9 cellular contexts compared by ENCODE assay signal in genomic region chr6:17032595-17033591, GRCh38.
DNase-seq lines count a peak whose midpoint lies in the region; ATAC-seq, FAIRE-seq and TF ChIP-seq lines count a peak whose summit lies in the region.
"Had no signal": no experiment of that assay in that cellular context is flagged by ENCODE, and none has a peak within 500 bp of the region (broad histone marks: within the 10 kb centered on the region; RNA-seq: fewer than 3 reads in every experiment).

No MANE protein-coding gene starts in this region.

- peak overlapping the region; percentile 57 for H3K27ac Mint-ChIP-seq in MCF 10A (ENCODE audit: low read depth, unreplicated experiment)
- H3K27ac Mint-ChIP-seq in T-helper 2 cell treated with Interferon-gamma antibody and Interleukin-4, amounts not matched to agents 5 μg/mL and 100 μg/mL, for 36 hours: no peak overlapping the region

- peak overlapping the region in 1 of 2 donors; percentile 22 for H3K27ac ChIP-seq in kidney (ENCODE audit: low read depth in 2 of 2, low read length in 2 of 2)

- CTCF ChIA-PET in MCF 10A (lab: Yijun Ruan, JAX): interaction anchor here (0.6 to 1.5 kb wide), 4 partner anchors 9 to 349 kb away, joined by 3 to 4 read pairs (median 3); no protein-coding TSS in a partner anchor

- H3K4me1 ChIP-seq in kidney (ENCODE audit: control insufficient read depth in 1 of 2, insufficient read depth in 1 of 2, low read depth in 1 of 2, low read length in 2 of 2): peaks cover 10 to 13% of the 10 kb centered on the region in 2 donors

- peaks cover 15% of the 10 kb centered on the region for H3K27me3 Mint-ChIP-seq in MCF 10A (ENCODE audit: insufficient read depth, unreplicated experiment)
- H3K27me3 Mint-ChIP-seq in T-helper 2 cell treated with Interferon-gamma antibody and Interleukin-4, amounts not matched to agents 5 μg/mL and 100 μg/mL, for 36 hours (ENCODE audit: low read depth): no peaks in the 10 kb centered on the region

- no peaks in the 10 kb centered on the region for H3K9me3 Mint-ChIP-seq in MCF 10A (ENCODE audit: unreplicated experiment)
- no peaks in the 10 kb centered on the region for H3K9me3 Mint-ChIP-seq in T-helper 2 cell treated with Interferon-gamma antibody and Interleukin-4, amounts not matched to agents 5 μg/mL and 100 μg/mL, for 36 hours

- no peaks in the 10 kb centered on the region for H3K36me3 Mint-ChIP-seq in MCF 10A (ENCODE audit: insufficient read depth, unreplicated experiment)
- H3K36me3 Mint-ChIP-seq in T-helper 2 cell treated with Interferon-gamma antibody and Interleukin-4, amounts not matched to agents 5 μg/mL and 100 μg/mL, for 36 hours (ENCODE audit: low read depth): no peaks in the 10 kb centered on the region

- TSS peak; percentile 30 for BruUV-seq in MCF 10A (replicated peaks; lab: Mats Ljungman, UMichigan)

- H3K4me1 Mint-ChIP-seq in MCF 10A (ENCODE audit: insufficient read depth, unreplicated experiment): peaks cover 13% of the 10 kb centered on the region
- H3K4me1 Mint-ChIP-seq in T-helper 2 cell treated with Interferon-gamma antibody and Interleukin-4, amounts not matched to agents 5 μg/mL and 100 μg/mL, for 36 hours (ENCODE audit: low read depth): no peaks in the 10 kb centered on the region

- in situ Hi-C loops in GM13976 (cut with MboI; ENCODE audit: low sequenced_read_pairs, unreplicated experiment): no loop called here

- H3K4me3 ChIP-seq in kidney (ENCODE audit: low read length in 2 of 2): peak overlapping the region in 1 of 2 donors; percentile 3

- H3K36me3 ChIP-seq in kidney (ENCODE audit: control insufficient read depth in 1 of 2, insufficient read depth in 2 of 2, low read length in 2 of 2): no peaks in the 10 kb centered on the region

- FAIRE-seq in kidney (lab: Jason Lieb, UNC): peak; percentile 83
- FAIRE-seq: frontal cortex had no signal

- H3K9me3 ChIP-seq in kidney (ENCODE audit: control insufficient read depth in 1 of 2, low read length in 2 of 2): peaks cover 0 to 6% of the 10 kb centered on the region in 2 donors

- no peak overlapping the region for H3K9ac ChIP-seq in kidney (ENCODE audit: low read length in 2 of 2)

- POLR2A ChIA-PET in MCF 10A (lab: Yijun Ruan, JAX): interaction anchor here (0.6 to 1.7 kb wide), 13 partner anchors 10 to 796 kb away, joined by 3 to 8 read pairs (median 3); no protein-coding TSS in a partner anchor

- no peak for TF ChIP-seq CTCF in MCF 10A (IDR thresholded peaks at IDR 0.05; ENCODE audit: unreplicated experiment)
- no peak for TF ChIP-seq CTCF in kidney (IDR thresholded peaks at IDR 0.05; ENCODE audit: borderline replicate concordance, extremely low read depth, insufficient read depth)
- no peak for TF ChIP-seq CTCF in GM13976 (IDR thresholded peaks at IDR 0.05; ENCODE audit: borderline replicate concordance, control extremely low read depth, extremely low read depth, insufficient read depth, missing control alignments)

- no peak for ATAC-seq in HG03196 (IDR thresholded peaks at IDR 0.05; ENCODE audit: unreplicated experiment)

- DNase-seq in HT1080 (ENCODE audit: low read depth) (peak; percentile 84), MCF 10A (ENCODE audit: unreplicated experiment) (peak; percentile 89), kidney (peak; percentile 79), superior temporal gyrus (ENCODE audit: extremely low spot score) (peak; percentile 90), iPS-NIHi7 (ENCODE audit: extremely low spot score) (no peak), GM13976 (ENCODE audit: low spot score) (no peak)
- DNase-seq in T-helper 2 cell treated with Interferon-gamma antibody and Interleukin-4, amounts not matched to agents 5 μg/mL and 100 μg/mL, for 36 hours (ENCODE audit: low spot score): no peak

- intact Hi-C loops in MCF 10A (cut with micrococcal nuclease): loop anchor here (5.0 kb wide), 1 partner anchor 701 kb away; no protein-coding TSS in a partner anchor
- intact Hi-C loops in kidney (cut with DNase I): no loop called here

- peak overlapping the region; percentile 33 for H3K4me3 Mint-ChIP-seq in MCF 10A (ENCODE audit: unreplicated experiment)
- no peak overlapping the region for H3K4me3 Mint-ChIP-seq in T-helper 2 cell treated with Interferon-gamma antibody and Interleukin-4, amounts not matched to agents 5 μg/mL and 100 μg/mL, for 36 hours

Comparison
In these comparisons a context has a peak if more than half of its experiments do, and no peak if none do; other contexts are left out.
1. DNase-seq: peak in HT1080 (single experiment), MCF 10A (single experiment), kidney (single experiment) and superior temporal gyrus (single experiment); none in T-helper 2 cell treated with Interferon-gamma antibody and Interleukin-4, amounts not matched to agents 5 μg/mL and 100 μg/mL, for 36 hours (single experiment), iPS-NIHi7 (single experiment) and GM13976 (single experiment).